14 cellular contexts compared by ENCODE assay signal in the genomic region with DNA sequence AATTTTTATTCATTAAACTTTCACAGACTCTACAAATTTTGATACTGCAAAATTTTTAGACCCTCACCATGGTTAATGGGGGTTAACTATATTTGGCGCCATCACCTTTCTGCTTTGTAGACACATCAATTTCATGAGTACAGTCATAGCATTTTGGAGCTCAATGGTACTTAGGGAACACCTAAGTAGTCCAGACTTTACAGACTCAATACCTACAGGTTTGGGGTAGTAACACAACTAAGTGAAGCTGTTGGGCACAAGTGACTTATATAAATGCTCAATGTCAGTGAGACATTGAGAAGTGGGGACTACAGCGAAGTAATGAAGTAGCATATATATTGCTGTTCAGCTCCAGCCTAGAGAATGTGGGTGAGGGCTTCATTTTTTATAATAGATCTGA. TPM values are rescaled to one million over a fixed set of nuclear protein-coding genes. Genes with fewer than 3 reads are reported as not detected.
DNase-seq lines count a peak whose midpoint lies in the region; ATAC-seq and TF ChIP-seq lines count a peak whose summit lies in the region.
"Had no signal": no experiment of that assay in that cellular context is flagged by ENCODE, and none has a peak within 500 bp of the region (broad histone marks: within the 10 kb centered on the region; RNA-seq: fewer than 3 reads in every experiment).

No MANE protein-coding gene starts in this region.

- POLR2A ChIA-PET in naive thymus-derived CD8-positive, alpha-beta T cell (lab: Charles Lee): interaction anchor here (0.9 to 4.2 kb wide), 2 partner anchors 8 to 14 kb away, joined by 3 to 22 read pairs; a partner anchor contains a TSS

- H3K27ac ChIP-seq in DOHH2 (ENCODE audit: low read depth, low read length): no peak overlapping the region
- H3K27ac ChIP-seq: ascending aorta, WERI-Rb-1 had no signal

- H3K4me1 Mint-ChIP-seq in activated T-cell treated with anti-CD3 and anti-CD28 coated beads, Interleukin-2, amount 50 U/mL, for 24 hours (ENCODE audit: low read depth): peaks cover 85% of the 10 kb centered on the region
- H3K4me1 Mint-ChIP-seq in activated T-helper 2 cell treated with anti-CD3 and anti-CD28 coated beads, Interferon-gamma antibody, Interleukin-2, Interleukin-4, amounts not matched to agents 10 μg/mL and 5 μg/mL and 100 μg/mL, durations not matched to agents 14 hours and 24 hours and 36 hours (ENCODE audit: low read depth): peaks cover 69% of the 10 kb centered on the region
- peaks cover 26 to 86% (median 76%) of the 10 kb centered on the region in 4 donors for H3K4me1 Mint-ChIP-seq in naive thymus-derived CD8-positive, alpha-beta T cell

- H3F3A ChIP-seq in DOHH2 (ENCODE audit: control insufficient read depth, insufficient read depth): peaks cover 26% of the 10 kb centered on the region

- peaks cover 80% of the 10 kb centered on the region for H3K4me1 ChIP-seq in DOHH2 (ENCODE audit: control insufficient read depth, low read length)
- H3K4me1 ChIP-seq: ascending aorta had no signal

- H3K36me3 Mint-ChIP-seq in activated T-cell treated with anti-CD3 and anti-CD28 coated beads, Interleukin-2, amount 50 U/mL, for 24 hours (ENCODE audit: low read depth): peaks cover 6% of the 10 kb centered on the region
- H3K36me3 Mint-ChIP-seq in activated T-helper 2 cell treated with anti-CD3 and anti-CD28 coated beads, Interferon-gamma antibody, Interleukin-2, Interleukin-4, amounts not matched to agents 10 μg/mL and 5 μg/mL and 100 μg/mL, durations not matched to agents 14 hours and 24 hours and 36 hours (ENCODE audit: low read depth): peaks cover 22% of the 10 kb centered on the region
- H3K36me3 Mint-ChIP-seq in naive thymus-derived CD8-positive, alpha-beta T cell: no peaks in the 10 kb centered on the region
- H3K36me3 Mint-ChIP-seq: stimulated activated naive B cell treated with anti-CD40 and anti-IgM and Interleukin-4, amounts not matched to agents 10 μg/mL and 1 μg/mL and 100 μg/mL, for 72 hours had no signal

- H3K9me2 ChIP-seq in DOHH2 (replicated peaks; ENCODE audit: control insufficient read depth, low read length): no peaks in the 10 kb centered on the region

- H3K79me2 ChIP-seq in DOHH2 (ENCODE audit: control insufficient read depth, low read length): no peaks in the 10 kb centered on the region

- H3K36me3 ChIP-seq in DOHH2 (ENCODE audit: control insufficient read depth, low read length): no peaks in the 10 kb centered on the region
- H3K36me3 ChIP-seq: ascending aorta had no signal

- no peaks in the 10 kb centered on the region for H3K27me3 Mint-ChIP-seq in activated T-cell treated with anti-CD3 and anti-CD28 coated beads, Interleukin-2, amount 50 U/mL, for 24 hours
- H3K27me3 Mint-ChIP-seq in activated T-helper 2 cell treated with anti-CD3 and anti-CD28 coated beads, Interferon-gamma antibody, Interleukin-2, Interleukin-4, amounts not matched to agents 10 μg/mL and 5 μg/mL and 100 μg/mL, durations not matched to agents 14 hours and 24 hours and 36 hours (ENCODE audit: low read depth): no peaks in the 10 kb centered on the region
- peaks cover 0 to 1% (median 0%) of the 10 kb centered on the region in 5 donors for H3K27me3 Mint-ChIP-seq in naive thymus-derived CD8-positive, alpha-beta T cell

- peak overlapping the region; percentile 96 for H3K27ac Mint-ChIP-seq in activated T-cell treated with anti-CD3 and anti-CD28 coated beads, Interleukin-2, amount 50 U/mL, for 24 hours
- H3K27ac Mint-ChIP-seq in activated T-helper 2 cell treated with anti-CD3 and anti-CD28 coated beads, Interferon-gamma antibody, Interleukin-2, Interleukin-4, amounts not matched to agents 10 μg/mL and 5 μg/mL and 100 μg/mL, durations not matched to agents 14 hours and 24 hours and 36 hours: peak overlapping the region; percentile 97
- peak overlapping the region; percentile 60 to 99 (median 96) for H3K27ac Mint-ChIP-seq in naive thymus-derived CD8-positive, alpha-beta T cell
- H3K27ac Mint-ChIP-seq: stimulated activated naive B cell treated with anti-CD40 and anti-IgM and Interleukin-4, amounts not matched to agents 10 μg/mL and 1 μg/mL and 100 μg/mL, for 72 hours had no signal

- H3K27me3 ChIP-seq in DOHH2 (ENCODE audit: control insufficient read depth, low read length): no peaks in the 10 kb centered on the region
- H3K27me3 ChIP-seq: ascending aorta had no signal

- no peak for DNase-seq in activated T-cell treated with anti-CD3 and anti-CD28 coated beads, Interleukin-2, amount 50 U/mL, for 24 hours
- DNase-seq in activated T-cell treated with anti-CD3 and anti-CD28 coated beads, Interleukin-2, amount 50 U/mL, for 1 hour: no peak
- DNase-seq in activated T-helper 2 cell treated with anti-CD3 and anti-CD28 coated beads, Interferon-gamma antibody, Interleukin-2, Interleukin-4, amounts not matched to agents 10 μg/mL and 5 μg/mL and 100 μg/mL, durations not matched to agents 14 hours and 24 hours and 36 hours (ENCODE audit: low spot score): no peak
- no peak for DNase-seq in naive thymus-derived CD8-positive, alpha-beta T cell
- DNase-seq in medulla oblongata (ENCODE audit: extremely low spot score) (no peak), amygdala (lab: John Stamatoyannopoulos, UW) (no peak)
- DNase-seq: activated CD8-positive, alpha-beta memory T cell treated with anti-CD3 and anti-CD28 coated beads, Interleukin-2, amount 50 U/mL, for 48 hours; midbrain; stimulated activated naive B cell treated with anti-CD40 and anti-IgM and Interleukin-4, amounts not matched to agents 10 μg/mL and 1 μg/mL and 100 μg/mL, for 72 hours; WERI-Rb-1 had no signal

- no peaks in the 10 kb centered on the region for H3K9me3 ChIP-seq in DOHH2 (ENCODE audit: control insufficient read depth, insufficient read depth, low read length)
- H3K9me3 ChIP-seq: ascending aorta had no signal

- H3K4me3 Mint-ChIP-seq in activated T-cell treated with anti-CD3 and anti-CD28 coated beads, Interleukin-2, amount 50 U/mL, for 24 hours: peak overlapping the region; percentile 81
- peak overlapping the region; percentile 31 for H3K4me3 Mint-ChIP-seq in activated T-helper 2 cell treated with anti-CD3 and anti-CD28 coated beads, Interferon-gamma antibody, Interleukin-2, Interleukin-4, amounts not matched to agents 10 μg/mL and 5 μg/mL and 100 μg/mL, durations not matched to agents 14 hours and 24 hours and 36 hours (ENCODE audit: low read depth)
- peak overlapping the region; percentile 16 to 81 (median 44) for H3K4me3 Mint-ChIP-seq in naive thymus-derived CD8-positive, alpha-beta T cell

- intact Hi-C loops in activated T-helper 2 cell treated with anti-CD3 and anti-CD28 coated beads, Interferon-gamma antibody, Interleukin-2, Interleukin-4, amounts not matched to agents 10 μg/mL and 5 μg/mL and 100 μg/mL, durations not matched to agents 14 hours and 24 hours and 36 hours (cut with micrococcal nuclease): loop anchor here (2.0 to 5.0 kb wide), 2 partner anchors 15 to 132 kb away; no protein-coding TSS in a partner anchor

- no peak overlapping the region; the same call in 1 of the 2 replicates for H3K4me3 ChIP-seq in DOHH2 (ENCODE audit: low read length)

- TF ChIP-seq CTCF in DOHH2 (IDR thresholded peaks at IDR 0.05; ENCODE audit: low read depth, low read length, poor library complexity, severe bottlenecking): no peak

- H4K20me1 ChIP-seq in DOHH2 (ENCODE audit: control insufficient read depth, insufficient read depth, low read depth, low read length): no peaks in the 10 kb centered on the region

- no peaks in the 10 kb centered on the region for H3K9me3 Mint-ChIP-seq in activated T-cell treated with anti-CD3 and anti-CD28 coated beads, Interleukin-2, amount 50 U/mL, for 24 hours
- no peaks in the 10 kb centered on the region for H3K9me3 Mint-ChIP-seq in activated T-helper 2 cell treated with anti-CD3 and anti-CD28 coated beads, Interferon-gamma antibody, Interleukin-2, Interleukin-4, amounts not matched to agents 10 μg/mL and 5 μg/mL and 100 μg/mL, durations not matched to agents 14 hours and 24 hours and 36 hours
- H3K9me3 Mint-ChIP-seq in naive thymus-derived CD8-positive, alpha-beta T cell: no peaks in the 10 kb centered on the region
- H3K9me3 Mint-ChIP-seq: stimulated activated naive B cell treated with anti-CD40 and anti-IgM and Interleukin-4, amounts not matched to agents 10 μg/mL and 1 μg/mL and 100 μg/mL, for 72 hours had no signal

- peak overlapping the region; percentile 75; the same call in 1 of the 2 replicates for H3K4me2 ChIP-seq in DOHH2 (ENCODE audit: low read length)

- no peak for ATAC-seq in naive thymus-derived CD8-positive, alpha-beta T cell
- no peak for ATAC-seq in HG02642 (IDR thresholded peaks at IDR 0.05; ENCODE audit: poor library complexity, unreplicated experiment)
- ATAC-seq: esophagus mucosa had no signal

RNA-seq across cellular contexts. Expression of a gene that starts 7.5 kb away (rescaled TPM):
- 10.7 and 11.6 TPM in 2 replicates for total RNA-seq in activated T-helper 2 cell treated with anti-CD3 and anti-CD28 coated beads, Interferon-gamma antibody, Interleukin-2, Interleukin-4, amounts not matched to agents 10 μg/mL and 5 μg/mL and 100 μg/mL, durations not matched to agents 14 hours and 24 hours and 36 hours
- 1 to 10 TPM; 6.3 to 6.5 TPM for total RNA-seq in naive thymus-derived CD8-positive, alpha-beta T cell
- 1 to 10 TPM; 3.3 to 3.7 (median 3.4) TPM for polyA plus RNA-seq in naive thymus-derived CD8-positive, alpha-beta T cell

Comparison
In these comparisons a context has a peak if more than half of its experiments do, and no peak if none do; other contexts are left out.
1. H3K4me3 Mint-ChIP-seq: peak in every context shown above with its lines; median percentile 81 in activated T-cell treated with anti-CD3 and anti-CD28 coated beads, Interleukin-2, amount 50 U/mL, for 24 hours; 44 in naive thymus-derived CD8-positive, alpha-beta T cell; 31 in activated T-helper 2 cell treated with anti-CD3 and anti-CD28 coated beads, Interferon-gamma antibody, Interleukin-2, Interleukin-4, amounts not matched to agents 10 μg/mL and 5 μg/mL and 100 μg/mL, durations not matched to agents 14 hours and 24 hours and 36 hours.